9 cellular contexts compared by ENCODE assay signal in genomic region chr1:182143825-182144661, GRCh38.
DNase-seq lines count a peak whose midpoint lies in the region; ATAC-seq and TF ChIP-seq lines count a peak whose summit lies in the region.
"Had no signal": no experiment of that assay in that cellular context is flagged by ENCODE, and none has a peak within 500 bp of the region (broad histone marks: within the 10 kb centered on the region; RNA-seq: fewer than 3 reads in every experiment).

No MANE protein-coding gene starts in this region.

- CTCF ChIA-PET in RWPE1 (lab: Yijun Ruan, JAX): interaction anchor here (0.6 to 2.8 kb wide), 25 partner anchors 9 to 1313 kb away, joined by 3 to 58 read pairs (median 3); no protein-coding TSS in a partner anchor
- CTCF ChIA-PET in activated CD8-positive, alpha-beta T cell treated with anti-CD3 and anti-CD28 coated beads for 36 hours (lab: Charles Lee): interaction anchor here (0.7 to 8.6 kb wide), 59 partner anchors 8 to 638 kb away, joined by 3 to 270 read pairs (median 7); partner anchors contain the start of genes GLUL and RNASEL

- H3K9me3 Mint-ChIP-seq in activated CD8-positive, alpha-beta T cell treated with anti-CD3 and anti-CD28 coated beads for 36 hours: no peaks in the 10 kb centered on the region
- H3K9me3 Mint-ChIP-seq in activated T-cell treated with anti-CD3 and anti-CD28 coated beads, Interleukin-2, amount 50 U/mL, for 4 hours: no peaks in the 10 kb centered on the region
- H3K9me3 Mint-ChIP-seq: natural killer cell had no signal

- TF ChIP-seq CTCF in RWPE1 (conservative IDR thresholded peaks at IDR 0.05; ENCODE audit: low read depth) (no peak), fibroblast of mammary gland (conservative IDR thresholded peaks at IDR 0.05; ENCODE audit: control insufficient read depth, insufficient read depth, low read depth, low read length) (no peak), neutrophil (IDR thresholded peaks at IDR 0.05) (peak; percentile 43)
- no peak for TF ChIP-seq CTCF in activated CD8-positive, alpha-beta T cell treated with anti-CD3 and anti-CD28 coated beads for 36 hours (IDR thresholded peaks at IDR 0.05)

- peaks cover 62% of the 10 kb centered on the region in 2 experiments for H3K4me1 ChIP-seq in neutrophil (ENCODE audit: control insufficient read depth in 1 of 2, insufficient read depth in 1 of 2, low read depth in 1 of 2, low read length in 1 of 2)

- H3K27ac Mint-ChIP-seq in activated CD8-positive, alpha-beta T cell treated with anti-CD3 and anti-CD28 coated beads for 36 hours: no peak overlapping the region
- H3K27ac Mint-ChIP-seq: natural killer cell had no signal

- no peak overlapping the region for H3K4me3 Mint-ChIP-seq in activated CD8-positive, alpha-beta T cell treated with anti-CD3 and anti-CD28 coated beads for 36 hours
- H3K4me3 Mint-ChIP-seq in activated T-cell treated with anti-CD3 and anti-CD28 coated beads, Interleukin-2, amount 50 U/mL, for 4 hours: no peak overlapping the region
- H3K4me3 Mint-ChIP-seq: natural killer cell had no signal

- DNase-seq in GM04504 (ENCODE audit: low read depth) (peak; percentile 57), RWPE1 (ENCODE audit: low spot score) (peak; percentile 48), fibroblast of mammary gland (ENCODE audit: low read depth) (peak; percentile 97), NCI-H1694 (lab: John Stamatoyannopoulos, UW) (no peak), DMS79 treated with DMSO at 0.1 percent for 48 hours (lab: John Stamatoyannopoulos, UW) (no peak)
- DNase-seq in activated CD8-positive, alpha-beta T cell treated with anti-CD3 and anti-CD28 coated beads for 36 hours: no peak
- no peak for DNase-seq in activated T-cell treated with anti-CD3 and anti-CD28 coated beads, Interleukin-2, amount 50 U/mL, for 4 hours

- ATAC-seq in activated CD8-positive, alpha-beta T cell treated with anti-CD3 and anti-CD28 coated beads for 36 hours: no peak
- ATAC-seq in activated T-cell treated with anti-CD3 and anti-CD28 coated beads, Interleukin-2, amount 50 U/mL, for 4 hours: no peak

- no peaks in the 10 kb centered on the region for H3K27me3 ChIP-seq in neutrophil

- peak overlapping the region; percentile 100 for H3K27ac ChIP-seq in RWPE1
- peak overlapping the region; percentile 98 for H3K27ac ChIP-seq in neutrophil

- intact Hi-C loops in activated CD8-positive, alpha-beta T cell treated with anti-CD3 and anti-CD28 coated beads for 36 hours (cut with micrococcal nuclease): loop anchor here (1.0 kb wide), 1 partner anchor 252 kb away; no protein-coding TSS in a partner anchor

- H3K4me3 ChIP-seq in fibroblast of mammary gland (ENCODE audit: control insufficient read depth, low read depth, low read length) (no peak overlapping the region), neutrophil (ENCODE audit: low read depth in 1 of 2, low read length in 1 of 2) (peak overlapping the region; percentile 37 to 45)

- H3K9me3 ChIP-seq in neutrophil: no peaks in the 10 kb centered on the region

- peaks cover 11% of the 10 kb centered on the region for H3K4me1 Mint-ChIP-seq in activated CD8-positive, alpha-beta T cell treated with anti-CD3 and anti-CD28 coated beads for 36 hours (ENCODE audit: low read depth)
- H3K4me1 Mint-ChIP-seq in activated T-cell treated with anti-CD3 and anti-CD28 coated beads, Interleukin-2, amount 50 U/mL, for 4 hours (ENCODE audit: low read depth): peaks cover 4% of the 10 kb centered on the region

- H3K27me3 Mint-ChIP-seq in activated CD8-positive, alpha-beta T cell treated with anti-CD3 and anti-CD28 coated beads for 36 hours: peaks cover 6% of the 10 kb centered on the region
- H3K27me3 Mint-ChIP-seq in activated T-cell treated with anti-CD3 and anti-CD28 coated beads, Interleukin-2, amount 50 U/mL, for 4 hours (ENCODE audit: low read depth): peaks cover 3% of the 10 kb centered on the region

- POLR2A ChIA-PET in RWPE1 (lab: Yijun Ruan, JAX; ENCODE audit: low non-redundant PET): interaction anchor here (0.6 kb wide), 1 partner anchor 143 kb away, joined by 3 read pairs; no protein-coding TSS in a partner anchor
- POLR2A ChIA-PET in activated CD8-positive, alpha-beta T cell treated with anti-CD3 and anti-CD28 coated beads for 36 hours (lab: Charles Lee): interaction anchor here (1.5 kb wide), 1 partner anchor 253 kb away, joined by 5 read pairs; no protein-coding TSS in a partner anchor

- no peaks in the 10 kb centered on the region for H3K36me3 ChIP-seq in neutrophil

- H3K36me3 Mint-ChIP-seq in activated CD8-positive, alpha-beta T cell treated with anti-CD3 and anti-CD28 coated beads for 36 hours (ENCODE audit: low read depth): no peaks in the 10 kb centered on the region
- H3K36me3 Mint-ChIP-seq in activated T-cell treated with anti-CD3 and anti-CD28 coated beads, Interleukin-2, amount 50 U/mL, for 4 hours (ENCODE audit: insufficient read depth): no peaks in the 10 kb centered on the region
- H3K36me3 Mint-ChIP-seq: natural killer cell had no signal

Comparison
In these comparisons a context has a peak if more than half of its experiments do, and no peak if none do; other contexts are left out.
1. DNase-seq: peak in GM04504 (single experiment), RWPE1 (single experiment) and fibroblast of mammary gland (single experiment); none in NCI-H1694 (single experiment), DMS79 treated with DMSO at 0.1 percent for 48 hours (single experiment), activated CD8-positive, alpha-beta T cell treated with anti-CD3 and anti-CD28 coated beads for 36 hours (single experiment) and activated T-cell treated with anti-CD3 and anti-CD28 coated beads, Interleukin-2, amount 50 U/mL, for 4 hours (single experiment).